In genomic region chr10:77589703-77590102, GRCh38 we compare ENCODE assay signal across 8 cellular contexts. TPM values are rescaled to one million over a fixed set of nuclear protein-coding genes. Genes with fewer than 3 reads are reported as not detected.
DNase-seq lines count a peak whose midpoint lies in the region; ATAC-seq, FAIRE-seq and TF ChIP-seq lines count a peak whose summit lies in the region.
"Not testable (repeated sequence)": the region's sequence is repeated elsewhere in the genome, so short reads cannot be mapped to it uniquely, and the experiment has no call there.
"Had no signal": no experiment of that assay in that cellular context is flagged by ENCODE, and none has a peak within 500 bp of the region (broad histone marks: within the 10 kb centered on the region; RNA-seq: fewer than 3 reads in every experiment).

No MANE protein-coding gene starts in this region.

- peaks cover 61% of the 10 kb centered on the region for H3K4me1 Mint-ChIP-seq in osteocyte (ENCODE audit: unreplicated experiment)

- H3K9me3 Mint-ChIP-seq in osteocyte (ENCODE audit: unreplicated experiment), result not testable (repeated sequence)

- H3K36me3 Mint-ChIP-seq in osteocyte (ENCODE audit: unreplicated experiment), result peaks cover 18% of the 10 kb centered on the region

- peaks cover 4 to 16% of the 10 kb centered on the region in 2 experiments; a peak in 2 of 5 replicates for H3K27me3 ChIP-seq in K562 (ENCODE audit: control insufficient read depth in 2 of 2, insufficient read depth in 2 of 2, low read length in 2 of 2)
- not testable (repeated sequence) for H3K27me3 ChIP-seq in esophagus squamous epithelium; muscle layer of colon (ENCODE audit: control insufficient read depth in 1 of 2, insufficient read depth in 2 of 2, low read length in 2 of 2); sigmoid colon; stomach; thoracic aorta (replicated peaks; ENCODE audit: insufficient read depth)

- not testable (repeated sequence) for H3K9me3 ChIP-seq in K562 (replicated peaks; ENCODE audit: control insufficient read depth, insufficient read depth, low read depth, low read length); esophagus squamous epithelium; muscle layer of colon (ENCODE audit: low read length); sigmoid colon; stomach; thoracic aorta

- H4K20me1 ChIP-seq in K562 (replicated peaks; ENCODE audit: control insufficient read depth, insufficient read depth, low read length), result not testable (repeated sequence)

- in situ Hi-C loops in K562 (cut with MboI), result not testable (repeated sequence)

- POLR2A ChIA-PET in K562 (lab: Yijun Ruan, JAX), result interaction anchor here (0.6 to 1.4 kb wide), 4 partner anchors 10 to 303 kb away, joined by 3 read pairs; no protein-coding TSS in a partner anchor

- TF ChIP-seq RAD21 in K562 (CRISPR knock-in tag; conservative IDR thresholded peaks at IDR 0.05 in 1 of 2, IDR thresholded peaks at IDR 0.05 in 1 of 2), result not testable (repeated sequence)

- peak overlapping the region; percentile 64 for H2AFZ ChIP-seq in K562 (ENCODE audit: low read depth, low read length)

- H3K4me3 ChIP-seq in K562; esophagus squamous epithelium; muscle layer of colon (ENCODE audit: low read depth in 1 of 2, low read length in 2 of 2); sigmoid colon; stomach; thoracic aorta: not testable (repeated sequence)

- 14% methylated on average over 7 of the region's 8 CpGs for WGBS in K562 (ENCODE audit: insufficient coverage, low coverage, missing lambda C conversion rate)
- 88 to 89% methylated on average over 3 of the region's 8 CpGs for WGBS in esophagus squamous epithelium, 2 donors
- WGBS in sigmoid colon, 2 donors, result 94% methylated on average over 8 of the region's 8 CpGs
- WGBS in stomach, 5 donors, result 75 to 93% (median 86%) methylated on average over 8 of the region's 8 CpGs

- TF ChIP-seq POLR2A in K562 (conservative IDR thresholded peaks at IDR 0.05); esophagus squamous epithelium (IDR thresholded peaks at IDR 0.05); sigmoid colon (IDR thresholded peaks at IDR 0.05); stomach (IDR thresholded peaks at IDR 0.05): not testable (repeated sequence)

- BruUV-seq in K562 (replicated peaks; lab: Mats Ljungman, UMichigan), result not testable (repeated sequence)

- H3K4me3 Mint-ChIP-seq in osteocyte (ENCODE audit: unreplicated experiment), result not testable (repeated sequence)

- not testable (repeated sequence) for TF ChIP-seq CTCF in K562 (IDR thresholded peaks at IDR 0.05 in 2 of 3, conservative IDR thresholded peaks at IDR 0.05 in 1 of 3; ENCODE audit: insufficient read depth in 2 of 3, low read depth in 1 of 3, low read length in 3 of 3); esophagus squamous epithelium (IDR thresholded peaks at IDR 0.05); osteocyte (IDR thresholded peaks at IDR 0.05); sigmoid colon (IDR thresholded peaks at IDR 0.05); stomach (IDR thresholded peaks at IDR 0.05); thoracic aorta (IDR thresholded peaks at IDR 0.05)

- not testable (repeated sequence) for ATAC-seq in K562; thoracic aorta (ENCODE audit: insufficient number of reproducible peaks, low FRiP score, low read depth)

- H3K36me3 ChIP-seq in K562 (ENCODE audit: control insufficient read depth, insufficient read depth, low read length); esophagus squamous epithelium; muscle layer of colon (ENCODE audit: insufficient read depth, low read length); sigmoid colon; stomach; thoracic aorta: not testable (repeated sequence)

- not testable (repeated sequence) for FAIRE-seq in K562 (lab: Jason Lieb, UNC)

- CTCF ChIA-PET in K562 (lab: Yijun Ruan, JAX; ENCODE audit: low intra/inter-chr PET ratio), result not testable (repeated sequence)

- not testable (repeated sequence) for H3K27ac ChIP-seq in K562 (ENCODE audit: extremely low read depth, low read depth, low read length)
- H3K27ac ChIP-seq in esophagus squamous epithelium (peak overlapping the region in 3 of 4 donors; percentile 70 to 80 (median 75)), muscle layer of colon (ENCODE audit: low read depth, low read length) (peak overlapping the region; percentile 52), sigmoid colon (peak overlapping the region; percentile 86 to 90 (median 87)), stomach (peak overlapping the region in 3 of 5 donors; percentile 41 to 85 (median 79)), thoracic aorta (peak overlapping the region; percentile 78 to 83)

- not testable (repeated sequence) for H3K27me3 Mint-ChIP-seq in osteocyte (ENCODE audit: unreplicated experiment)

- TF ChIP-seq EP300 in K562 (IDR thresholded peaks at IDR 0.05; ENCODE audit: low read length); sigmoid colon (IDR thresholded peaks at IDR 0.05); stomach (IDR thresholded peaks at IDR 0.05): not testable (repeated sequence)

- intact Hi-C loops in K562 (cut with micrococcal nuclease); esophagus squamous epithelium (cut with DNase I); stomach (cut with DNase I; ENCODE audit: low total_unique reads): not testable (repeated sequence)
- intact Hi-C loops in sigmoid colon (cut with DNase I), result loop anchor here (5.0 kb wide), 2 partner anchors 43 to 412 kb away; no protein-coding TSS in a partner anchor

- H3K9ac ChIP-seq in K562 (ENCODE audit: insufficient read depth in 1 of 2, low read depth in 2 of 2, low read length in 2 of 2); muscle layer of colon (ENCODE audit: low read length): not testable (repeated sequence)

- H3K4me1 ChIP-seq in K562 (replicated peaks in 1 of 2; ENCODE audit: control insufficient read depth in 2 of 2, insufficient read depth in 2 of 2, low read length in 2 of 2), result not testable (repeated sequence)
- peaks cover 14 to 64% (median 40%) of the 10 kb centered on the region in 3 donors for H3K4me1 ChIP-seq in esophagus squamous epithelium
- H3K4me1 ChIP-seq in muscle layer of colon (ENCODE audit: insufficient read depth, low read length), result peaks cover 82% of the 10 kb centered on the region
- peaks cover 0 to 96% (median 85%) of the 10 kb centered on the region in 4 donors for H3K4me1 ChIP-seq in sigmoid colon
- peaks cover 8 to 81% (median 33%) of the 10 kb centered on the region in 4 donors for H3K4me1 ChIP-seq in stomach
- H3K4me1 ChIP-seq in thoracic aorta (ENCODE audit: control insufficient read depth in 1 of 2, low read depth in 2 of 2), result peaks cover 38 to 100% of the 10 kb centered on the region in 2 donors

- DNase-seq in K562 (ENCODE audit: extremely low read depth in 1 of 4, low spot score in 3 of 4) (peak in 1 of 4 experiments; percentile 22), sigmoid colon (peak; percentile 64)
- not testable (repeated sequence) for DNase-seq in esophagus squamous epithelium (lab: John Stamatoyannopoulos, UW); osteocyte (ENCODE audit: extremely low spot score, unreplicated experiment); stomach; thoracic aorta (ENCODE audit: low spot score)

- H3K9me1 ChIP-seq in K562 (ENCODE audit: control insufficient read depth, insufficient read depth, low read length), result not testable (repeated sequence)

- peak overlapping the region; percentile 27 for H3K4me2 ChIP-seq in K562 (ENCODE audit: insufficient read depth, low read length)

- not testable (repeated sequence) for H3K79me2 ChIP-seq in K562 (ENCODE audit: control insufficient read depth, insufficient read depth, low read length)

- H3K27ac Mint-ChIP-seq in osteocyte (ENCODE audit: unreplicated experiment), result peak overlapping the region; percentile 23

TF ChIP-seq in K562, 482 proteins besides CTCF, POLR2A, EP300 and RAD21 (continues in another document):
- TF ChIP-seq C11orf30 (IDR thresholded peaks at IDR 0.05; ENCODE audit: low read depth) (0 out of 2 replicates have a peak, but pooled peaks have one; percentile 29), NFYB (IDR thresholded peaks at IDR 0.05; ENCODE audit: extremely low read depth, insufficient read length) (peak; percentile 58)

RNA-seq across cellular contexts. Expression of gene KCNMA1, which starts 47.9 kb away (rescaled TPM):
- total RNA-seq in K562 (2011; cell fraction: chromatin; rRNA removed; ENCODE audit: low replicate concordance), result 0.69 and 1.8 TPM in 2 replicates
- 0.50 and 0.79 TPM in 2 replicates for total RNA-seq in K562 (2011; cell fraction: nucleolus; rRNA removed)
- total RNA-seq in K562 (2011; cell fraction: nucleoplasm; rRNA removed), result 0.46 and 0.81 TPM in 2 replicates
- 0.20 TPM in 1 of 2 replicates, not detected in the other for total RNA-seq in K562 (2014; rRNA removed)
- total RNA-seq in K562 (2014; rRNA removed; fragmentation: Illumina TruSeq; extraction: Trizol), result 0.15 and 0.41 TPM in 2 replicates
- total RNA-seq in K562 (2015; rRNA removed; fragmentation: Illumina TruSeq; extraction: Trizol), result 0.08 and 0.18 TPM in 2 replicates
- 0.27 and 0.95 TPM in 2 replicates for total RNA-seq in K562 (2021)
- polyA plus RNA-seq in K562 (2011; rRNA removed), result 0.01 and 0.04 TPM in 2 replicates
- polyA plus RNA-seq in K562 (2011; cell fraction: cytosol; rRNA removed), result 0.01 TPM in 1 of 2 replicates, not detected in the other
- 0.11 and 0.13 TPM in 2 replicates for polyA plus RNA-seq in K562 (2011; cell fraction: nucleus; rRNA removed)
- 0.04 and 0.84 TPM in 2 replicates for polyA plus RNA-seq in K562 (2012)
- polyA plus RNA-seq in K562 (2014; fragmentation: Illumina TruSeq; extraction: Trizol), result 0.04 and 0.06 TPM in 2 replicates
- polyA plus RNA-seq in K562 (2014; fragmentation: Nextera tagmentation; extraction: Ambion mirVana), result not detected
- polyA plus RNA-seq in K562 (2014; rRNA removed), result not detected in 2 replicates
- 0.12 and 0.14 TPM in 2 replicates for polyA minus RNA-seq in K562 (2011; rRNA and poly(A)+ RNA removed)
- polyA minus RNA-seq in K562 (2011; cell fraction: cytosol; rRNA and poly(A)+ RNA removed), result not detected in 2 replicates
- polyA minus RNA-seq in K562 (2011; cell fraction: nucleus; rRNA and poly(A)+ RNA removed), result 0.13 and 0.33 TPM in 2 replicates
- 10 to 100 TPM in 3 of 4 donors, 1 to 10 TPM in 1; 7.5 to 74.2 (median 18.0) TPM for total RNA-seq in esophagus squamous epithelium
- total RNA-seq in osteocyte, result 95.5 and 98.1 TPM in 2 replicates
- 100 to 1,000 TPM; 256 to 427 (median 312) TPM for total RNA-seq in sigmoid colon
- 10 to 100 TPM; 15.3 to 25.3 (median 16.8) TPM for polyA plus RNA-seq in sigmoid colon
- total RNA-seq in stomach, result 100 to 1,000 TPM in 2 of 5 donors, 10 to 100 TPM in 3; 41.4 to 155 (median 76.9) TPM
- 10 to 100 TPM in 1 of 3 donors, 1 to 10 TPM in 1, under 1 TPM in 1; 0.92 to 26.0 (median 2.8) TPM for polyA plus RNA-seq in stomach
- total RNA-seq in thoracic aorta, result 100 to 1,000 TPM; 168 to 188 TPM
- total RNA-seq: CD4-positive, alpha-beta memory T cell had no signal
